Comparison of ENCODE assay signal across 20 cellular contexts in genomic region chr6:139863356-139863755, GRCh38.
DNase-seq lines count a peak whose midpoint lies in the region; ATAC-seq, FAIRE-seq and TF ChIP-seq lines count a peak whose summit lies in the region.
"Had no signal": no experiment of that assay in that cellular context is flagged by ENCODE, and none has a peak within 500 bp of the region (broad histone marks: within the 10 kb centered on the region; RNA-seq: fewer than 3 reads in every experiment).

No MANE protein-coding gene starts in this region.

- no peaks in the 10 kb centered on the region for H3K9me3 ChIP-seq in T-helper 17 cell (ENCODE audit: control insufficient read depth, low read length, poor library complexity, severe bottlenecking)
- no peaks in the 10 kb centered on the region for H3K9me3 ChIP-seq in thyroid gland
- H3K9me3 ChIP-seq: BLaER1, SJCRH30 had no signal

- peaks cover 3% of the 10 kb centered on the region for H3K36me3 Mint-ChIP-seq in T-helper 17 cell (ENCODE audit: low read depth)

- TF ChIP-seq POLR2A in thyroid gland (IDR thresholded peaks at IDR 0.05) = no peak

- H3K27ac ChIP-seq in thyroid gland = no peak overlapping the region
- H3K27ac ChIP-seq: BLaER1, HL-60, SJCRH30 had no signal

- ATAC-seq in T-helper 17 cell = no peak
- ATAC-seq in HG02588 (IDR thresholded peaks at IDR 0.05; ENCODE audit: unreplicated experiment) = no peak

- H3K4me3 ChIP-seq in thyroid gland (replicated peaks in 1 of 3) = no peak overlapping the region
- H3K4me3 ChIP-seq: BLaER1, SJCRH30 had no signal

- intact Hi-C loops in thyroid gland (cut with DNase I) = no loop called here

- DNase-seq in EH (ENCODE audit: low read depth) (peak; percentile 75), T-helper 17 cell (no peak), fibroblast of gingiva (ENCODE audit: low read depth) (peak; percentile 42), thyroid gland (no peak), A172 (ENCODE audit: low spot score) (no peak)
- DNase-seq in activated CD8-positive, alpha-beta memory T cell treated with anti-CD3 and anti-CD28 coated beads, Interleukin-2, amount 50 U/mL, for 4 hours = no peak
- DNase-seq: ACHN; DMS153; KBM-7; NCI-H1048; NCI-H69; NK-92 treated with Interleukin-12 subunit alpha and Interleukin-12 subunit beta, amount 100 ng/mL, for 24 hours; OCI-M1; RPMI8226; SJCRH30 had no signal

- no peaks in the 10 kb centered on the region for H3K36me3 ChIP-seq in thyroid gland
- H3K36me3 ChIP-seq: BLaER1, SJCRH30 had no signal

- H3K27ac Mint-ChIP-seq in T-helper 17 cell = peak overlapping the region; percentile 1

- H3K4me1 ChIP-seq in thyroid gland = peaks cover 0 to 11% of the 10 kb centered on the region in 2 donors
- H3K4me1 ChIP-seq: BLaER1, SJCRH30 had no signal

- no peaks in the 10 kb centered on the region for H3K27me3 ChIP-seq in thyroid gland
- H3K27me3 ChIP-seq: BLaER1, SJCRH30 had no signal

- peak; percentile 17 for FAIRE-seq in islet of Langerhans (lab: Jason Lieb, UNC)
- FAIRE-seq: GM12891 had no signal

- H3K4me3 Mint-ChIP-seq in T-helper 17 cell = no peak overlapping the region

- H3K27me3 Mint-ChIP-seq in T-helper 17 cell = no peaks in the 10 kb centered on the region

- H3K4me1 Mint-ChIP-seq in T-helper 17 cell = no peaks in the 10 kb centered on the region

- 90 to 91% methylated on average over 1 of the region's 1 CpG for WGBS in thyroid gland, 2 donors

- no peak for TF ChIP-seq CTCF in thyroid gland (IDR thresholded peaks at IDR 0.05)

Comparison
In these comparisons a context has a peak if more than half of its experiments do, and no peak if none do; other contexts are left out.
1. DNase-seq: peak in EH (single experiment) and fibroblast of gingiva (single experiment); none in T-helper 17 cell (0 of 3), thyroid gland (0 of 2), activated CD8-positive, alpha-beta memory T cell treated with anti-CD3 and anti-CD28 coated beads, Interleukin-2, amount 50 U/mL, for 4 hours (single experiment) and A172 (single experiment).